15 cellular contexts compared by ENCODE assay signal in genomic region chr1:93814795-93815737, GRCh38.
DNase-seq lines count a peak whose midpoint lies in the region; ATAC-seq and TF ChIP-seq lines count a peak whose summit lies in the region.
"Had no signal": no experiment of that assay in that cellular context is flagged by ENCODE, and none has a peak within 500 bp of the region (broad histone marks: within the 10 kb centered on the region; RNA-seq: fewer than 3 reads in every experiment).

No MANE protein-coding gene starts in this region.

- peaks cover 3% of the 10 kb centered on the region for H3K27me3 Mint-ChIP-seq in endothelial cell (ENCODE audit: unreplicated experiment)
- H3K27me3 Mint-ChIP-seq: CD4-positive, alpha-beta T cell; effector memory CD8-positive, alpha-beta T cell had no signal

- ATAC-seq in RWPE2 (ENCODE audit: low read depth) (no peak), HG02763 (IDR thresholded peaks at IDR 0.05; ENCODE audit: unreplicated experiment) (no peak), gastrocnemius medialis (no peak)
- ATAC-seq: effector memory CD8-positive, alpha-beta T cell had no signal

- peak overlapping the region; percentile 40 for H4K91ac ChIP-seq in trophoblast cell (ENCODE audit: low read depth, low read length)

- no peak overlapping the region for H3K4me2 ChIP-seq in trophoblast cell (ENCODE audit: low read length)

- no peaks in the 10 kb centered on the region for H3K36me3 Mint-ChIP-seq in endothelial cell (ENCODE audit: low read depth, unreplicated experiment)

- TF ChIP-seq CTCF in RWPE2 (IDR thresholded peaks at IDR 0.05; ENCODE audit: poor library complexity, severe bottlenecking) (no peak), endothelial cell (IDR thresholded peaks at IDR 0.05; ENCODE audit: unreplicated experiment) (no peak), gastrocnemius medialis (IDR thresholded peaks at IDR 0.05 in 4 of 5, conservative IDR thresholded peaks at IDR 0.05 in 1 of 5) (no peak)

- H3K14ac ChIP-seq in trophoblast cell (ENCODE audit: low read length): no peak overlapping the region

- intact Hi-C loops in gastrocnemius medialis (cut with DNase I; ENCODE audit: low total_unique reads): loop anchor here (2.0 to 5.0 kb wide), 4 partner anchors 34 to 378 kb away; no protein-coding TSS in a partner anchor

- no peak for TF ChIP-seq POLR2A in gastrocnemius medialis (IDR thresholded peaks at IDR 0.05)

- H3K4me1 ChIP-seq in RWPE2 (ENCODE audit: insufficient read depth, poor library complexity, severe bottlenecking) (peaks cover 44% of the 10 kb centered on the region), trophoblast cell (ENCODE audit: control insufficient read depth in 1 of 2, insufficient read depth in 2 of 2, low read length in 2 of 2) (peaks cover 17 to 23% of the 10 kb centered on the region in 2 experiments), gastrocnemius medialis (peaks cover 0 to 3% of the 10 kb centered on the region in 2 donors)

- H4K8ac ChIP-seq in trophoblast cell (ENCODE audit: low read depth, low read length): peak overlapping the region; percentile 36

- H3K18ac ChIP-seq in trophoblast cell (ENCODE audit: low read length): no peak overlapping the region

- no peak overlapping the region for H3K23ac ChIP-seq in trophoblast cell (ENCODE audit: low read length)

- no peak overlapping the region for H3K4me3 ChIP-seq in RWPE2 (ENCODE audit: severe bottlenecking)
- H3K4me3 ChIP-seq in trophoblast cell (ENCODE audit: low read depth, low read length): no peak overlapping the region
- H3K4me3 ChIP-seq in gastrocnemius medialis: no peak overlapping the region

- no peak overlapping the region for H3K4ac ChIP-seq in trophoblast cell (ENCODE audit: low read depth, low read length)

- H3K27ac ChIP-seq in RWPE2 (ENCODE audit: poor library complexity, severe bottlenecking) (peak overlapping the region; percentile 89), trophoblast cell (ENCODE audit: low read depth, low read length) (no peak overlapping the region), gastrocnemius medialis (no peak overlapping the region)

- no peak overlapping the region for H3K4me3 Mint-ChIP-seq in endothelial cell (ENCODE audit: unreplicated experiment)
- H3K4me3 Mint-ChIP-seq: CD4-positive, alpha-beta T cell; effector memory CD8-positive, alpha-beta T cell; nephron progenitor cell had no signal

- DNase-seq in NCI-H1436 (lab: John Stamatoyannopoulos, UW) (peak; percentile 87), RWPE2 (ENCODE audit: low spot score) (no peak), endothelial cell (ENCODE audit: low spot score) (no peak), trophoblast cell (no peak), SK-N-DZ (ENCODE audit: low spot score) (no peak), gastrocnemius medialis (no peak)
- DNase-seq: activated CD4-positive, CD25-positive, alpha-beta regulatory T cell treated with anti-CD3 and anti-CD28 coated beads, Interleukin-2, amount 50 U/mL, for 72 hours; aorta; GOT3; left cardiac atrium; nephron progenitor cell; small intestine had no signal

- no peaks in the 10 kb centered on the region for H3K9me3 Mint-ChIP-seq in endothelial cell (ENCODE audit: unreplicated experiment)
- H3K9me3 Mint-ChIP-seq: CD4-positive, alpha-beta T cell; effector memory CD8-positive, alpha-beta T cell had no signal

- peaks cover 51% of the 10 kb centered on the region for H3K4me1 Mint-ChIP-seq in endothelial cell (ENCODE audit: unreplicated experiment)

- no peaks in the 10 kb centered on the region for H3K79me2 ChIP-seq in trophoblast cell (ENCODE audit: control insufficient read depth, insufficient read depth, low read length, poor library complexity)

- H3K36me3 ChIP-seq in RWPE2 (ENCODE audit: low read depth) (no peaks in the 10 kb centered on the region), trophoblast cell (ENCODE audit: control insufficient read depth in 1 of 2, insufficient read depth in 2 of 2, low read length in 2 of 2) (no peaks in the 10 kb centered on the region), gastrocnemius medialis (no peaks in the 10 kb centered on the region)

- H2AK5ac ChIP-seq in trophoblast cell (ENCODE audit: low read length): peak overlapping the region; percentile 51

- H3K27me3 ChIP-seq in RWPE2 (ENCODE audit: insufficient read depth, poor library complexity, severe bottlenecking) (no peaks in the 10 kb centered on the region), trophoblast cell (ENCODE audit: insufficient read depth, low read length) (no peaks in the 10 kb centered on the region), gastrocnemius medialis (no peaks in the 10 kb centered on the region)

- peak overlapping the region; percentile 80 for H2BK12ac ChIP-seq in trophoblast cell (ENCODE audit: low read length)

- no peak overlapping the region for H4K12ac ChIP-seq in trophoblast cell (ENCODE audit: low read depth, low read length)

- H3K27ac Mint-ChIP-seq in endothelial cell (ENCODE audit: unreplicated experiment): peak overlapping the region; percentile 79
- H3K27ac Mint-ChIP-seq: CD4-positive, alpha-beta T cell; effector memory CD8-positive, alpha-beta T cell; nephron progenitor cell had no signal

- no CpG with 5 or more reads among the region's 12 CpGs for WGBS in trophoblast cell (ENCODE audit: extremely low coverage, insufficient coverage, insufficient read length)

- H2AFZ ChIP-seq in trophoblast cell (ENCODE audit: insufficient read depth, low read length, poor library complexity): no peak overlapping the region

- H2BK5ac ChIP-seq in trophoblast cell (ENCODE audit: low read depth, low read length, poor library complexity): no peak overlapping the region

- H3K9me3 ChIP-seq in RWPE2 (ENCODE audit: severe bottlenecking): no peaks in the 10 kb centered on the region
- no peaks in the 10 kb centered on the region for H3K9me3 ChIP-seq in trophoblast cell (ENCODE audit: insufficient read depth, low read depth, low read length)
- H3K9me3 ChIP-seq in gastrocnemius medialis: no peaks in the 10 kb centered on the region

- H2BK120ac ChIP-seq in trophoblast cell (ENCODE audit: insufficient read depth, low read length, poor library complexity): peak overlapping the region; percentile 43

- in situ Hi-C loops in gastrocnemius medialis (cut with MboI; ENCODE audit: low sequenced_read_pairs in 4 of 4): loop anchor here (5.0 to 10.0 kb wide), 5 partner anchors 180 to 378 kb away; partner anchors contain the start of gene FNBP1L (in 1 of the 4)

- peaks cover 9% of the 10 kb centered on the region for H3K79me1 ChIP-seq in trophoblast cell (ENCODE audit: low read length)

- no peak overlapping the region for H3K9ac ChIP-seq in trophoblast cell (ENCODE audit: low read length)
